ENCODE assay signal across 32 cellular contexts in the genomic region with DNA sequence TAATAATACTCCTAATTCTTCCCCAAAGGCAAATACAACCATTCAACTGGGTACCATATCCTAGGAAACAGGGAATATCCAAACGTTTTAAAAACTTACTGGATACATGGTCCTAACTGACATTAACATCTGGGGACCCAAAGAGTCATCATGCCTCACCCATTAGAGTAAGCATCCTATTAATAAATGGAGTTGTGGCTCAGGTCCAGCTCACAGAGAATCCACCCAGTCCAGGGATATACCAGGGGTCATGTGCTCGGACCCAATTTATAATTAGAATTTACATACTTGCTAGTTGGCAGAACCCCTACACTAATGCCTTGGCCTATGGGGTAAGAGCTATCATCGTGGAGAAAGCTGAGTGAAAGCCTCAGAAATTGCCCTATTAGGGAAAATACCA.
"Had no signal": no experiment of that assay in that cellular context is flagged by ENCODE, and none has a peak within 500 bp of the region (broad histone marks: within the 10 kb centered on the region; RNA-seq: fewer than 3 reads in every experiment).

No MANE protein-coding gene starts in this region.

- H3K27ac ChIP-seq: adrenal gland, ascending aorta, body of pancreas, brain microvascular endothelial cell, breast epithelium, cardiac muscle cell had no signal

- ATAC-seq: activated naive CD4-positive, alpha-beta T cell treated with anti-CD3 and anti-CD28 coated beads, Interleukin-2, amount 50 U/mL, for 72 hours; activated naive CD8-positive, alpha-beta T cell treated with anti-CD3 and anti-CD28 coated beads, Interleukin-2, amount 50 U/mL, for 24 hours; activated T-cell treated with anti-CD3 and anti-CD28 coated beads, Interleukin-2, amount 50 U/mL, for 4 hours; activated T-cell treated with anti-CD3 and anti-CD28 coated beads, Interleukin-2, amount 50 U/mL, for 72 hours; activated T-helper 17 cell treated with anti-CD3 and anti-CD28 coated beads, Interleukin-2, amount 50 U/mL, for 72 hours; body of pancreas had no signal

- H3K4me1 ChIP-seq: adrenal gland, ascending aorta, body of pancreas, breast epithelium had no signal

- DNase-seq: activated effector memory CD4-positive, alpha-beta T cell treated with anti-CD3 and anti-CD28 coated beads, Interleukin-2, amount 50 U/mL, for 16 hours; activated effector memory CD4-positive, alpha-beta T cell treated with Interleukin-2 at 50 U/mL for 16 hours; activated gamma-delta T cell; activated gamma-delta T cell treated with Interleukin-2 at 50 U/mL for 16 hours; activated naive CD4-positive, alpha-beta T cell; activated naive CD4-positive, alpha-beta T cell treated with anti-CD3 and anti-CD28 coated beads for 36 hours; activated naive CD4-positive, alpha-beta T cell treated with anti-CD3 and anti-CD28 coated beads, Interleukin-2, amount 10 ng/mL, durations not matched to agents 7 days and 5 days; activated naive CD4-positive, alpha-beta T cell treated with anti-CD3 and anti-CD28 coated beads, Interleukin-2, amount 50 U/mL, for 16 hours; activated naive CD4-positive, alpha-beta T cell treated with Interleukin-2 at 50 U/mL for 16 hours; activated naive CD8-positive, alpha-beta T cell treated with anti-CD3 and anti-CD28 coated beads for 36 hours; activated naive CD8-positive, alpha-beta T cell treated with anti-CD3 and anti-CD28 coated beads, Interleukin-2, amount 10 ng/mL, durations not matched to agents 7 days and 5 days; activated naive CD8-positive, alpha-beta T cell treated with anti-CD3 and anti-CD28 coated beads, Interleukin-2, amount 50 U/mL, for 24 hours; activated T-cell treated with anti-CD3 and anti-CD28 coated beads, Interleukin-2, amount 50 U/mL, for 1 hour; activated T-cell treated with anti-CD3 and anti-CD28 coated beads, Interleukin-2, amount 50 U/mL, for 24 hours; activated T-cell treated with anti-CD3 and anti-CD28 coated beads, Interleukin-2, amount 50 U/mL, for 4 hours; activated T-cell treated with anti-CD3 and anti-CD28 coated beads, Interleukin-2, amount 50 U/mL, for 48 hours; activated T-cell treated with anti-CD3 and anti-CD28 coated beads, Interleukin-2, amount 50 U/mL, for 72 hours; adrenal gland; amniotic stem cell; amygdala; anterior cingulate cortex; aorta; body of pancreas; brain microvascular endothelial cell; caudate nucleus; central memory CD4-positive, alpha-beta T cell; cerebellar nuclear complex had no signal

- H3K9me3 ChIP-seq: adrenal gland, ascending aorta, body of pancreas, breast epithelium had no signal

- H3K27me3 ChIP-seq: adrenal gland, ascending aorta, body of pancreas, brain microvascular endothelial cell, breast epithelium, cardiac muscle cell had no signal

- H3K4me3 ChIP-seq: adrenal gland, ascending aorta, body of pancreas, breast epithelium, cardiac muscle cell had no signal

- H3K36me3 ChIP-seq: adrenal gland, ascending aorta, brain microvascular endothelial cell, breast epithelium, cardiac muscle cell had no signal
